Comparison of ENCODE assay signal across 36 cellular contexts in the genomic region with DNA sequence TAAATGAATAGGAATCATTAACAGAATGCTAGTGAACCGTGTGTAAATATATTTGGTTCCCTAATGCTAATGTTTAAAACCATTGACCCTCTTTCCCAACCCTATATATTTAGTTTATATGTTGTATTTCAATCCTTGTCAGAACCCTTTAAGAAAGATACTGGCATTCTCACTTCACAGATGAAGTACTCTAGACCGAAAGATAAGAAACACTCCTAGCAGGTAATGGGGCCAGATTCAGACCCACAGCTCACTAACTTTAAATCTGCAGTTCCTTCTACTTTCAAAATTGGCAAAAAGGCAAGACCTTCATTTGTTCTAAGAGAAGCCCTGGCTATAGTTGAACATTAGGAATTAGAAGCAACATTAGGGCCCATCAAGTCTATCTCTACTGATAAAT. TPM values are rescaled to one million over a fixed set of nuclear protein-coding genes. Genes with fewer than 3 reads are reported as not detected.
"Had no signal": no experiment of that assay in that cellular context is flagged by ENCODE, and none has a peak within 500 bp of the region (broad histone marks: within the 10 kb centered on the region; RNA-seq: fewer than 3 reads in every experiment).

No MANE protein-coding gene starts in this region.

- DNase-seq: Karpas-422, Kasumi-1, MG63, MM.1S, MV-4-11, NCI-H1048, NCI-H1092, NCI-H1092 treated with DMSO at 0.1 percent for 48 hours, NCI-H1105, NCI-H1105 treated with DMSO at 0.1 percent for 48 hours, NCI-H1417, NCI-H1417 treated with DMSO at 0.1 percent for 48 hours, NCI-H1436, NCI-H1436 treated with DMSO at 0.1 percent for 48 hours, NCI-H146, NCI-H1694, NCI-H1694 treated with DMSO at 0.1 percent for 48 hours, NCI-H187, NCI-H187 treated with DMSO at 0.1 percent for 48 hours, NCI-H1930, NCI-H2029, NCI-H2029 treated with DMSO at 0.1 percent for 48 hours, NCI-H2081, NCI-H2081 treated with DMSO at 0.1 percent for 48 hours, NCI-H2107, NCI-H2171, NCI-H2171 treated with DMSO at 0.1 percent for 48 hours, NCI-H2227 treated with DMSO at 0.1 percent for 48 hours, NCI-H226, NCI-H345, NCI-H446, NCI-H510A, NCI-H510A treated with DMSO at 0.1 percent for 48 hours had no signal

- H3K27me3 ChIP-seq: MG63 had no signal

- H3K4me3 ChIP-seq: MG63 had no signal

- H3K27ac ChIP-seq: KMS-11 had no signal

- H3K4me2 ChIP-seq: KMS-11 had no signal

- H3K9ac ChIP-seq: KMS-11 had no signal

- H3K36me3 ChIP-seq: MG63 had no signal

RNA-seq across cellular contexts. Expression of gene TM4SF4, which starts 42.3 kb away (rescaled TPM):
- total RNA-seq: M059J, MCF 10A had no signal
